Comparison of ENCODE assay signal across 29 cellular contexts in the genomic region with DNA sequence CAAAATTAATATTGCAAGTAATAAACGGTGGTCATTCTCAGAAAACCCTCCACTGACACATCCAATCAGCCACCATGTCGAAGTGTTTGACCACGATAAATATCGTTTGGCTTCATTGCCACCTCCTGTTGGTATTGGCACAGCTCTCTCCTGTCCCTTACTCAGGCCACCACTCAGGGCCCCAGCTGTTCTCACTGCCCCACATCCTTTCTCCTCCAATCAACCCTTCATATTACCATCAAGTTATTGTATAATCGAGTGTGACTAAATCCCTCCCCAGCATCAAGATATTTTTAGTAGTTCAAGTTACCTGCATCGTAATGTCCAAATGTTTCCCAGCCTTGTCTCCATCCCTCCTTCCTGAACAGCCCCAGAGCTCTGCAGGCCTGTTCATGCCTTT.
"Had no signal": no experiment of that assay in that cellular context is flagged by ENCODE, and none has a peak within 500 bp of the region (broad histone marks: within the 10 kb centered on the region; RNA-seq: fewer than 3 reads in every experiment).

No MANE protein-coding gene starts in this region.

- H3K9me3 ChIP-seq: body of pancreas, sigmoid colon, thoracic aorta, vagina had no signal

- H3K9me3 Mint-ChIP-seq: activated T-cell treated with anti-CD3 and anti-CD28 coated beads, Interleukin-2, amount 50 U/mL, for 24 hours; activated T-helper 17 cell treated with anti-CD3 and anti-CD28 coated beads, Interleukin-2, amount 50 U/mL, for 72 hours; dendritic cell treated with granulocyte-macrophage colony-stimulating factor and Interleukin-4, amounts not matched to agents 40 ng/mL and 50 ng/mL, for 4 days; immature natural killer cell had no signal

- H3K27me3 Mint-ChIP-seq: activated CD4-positive, alpha-beta T cell treated with anti-CD3 and anti-CD28 coated beads for 36 hours; activated T-cell treated with anti-CD3 and anti-CD28 coated beads, Interleukin-2, amount 50 U/mL, for 24 hours; type B pancreatic cell had no signal

- H3K4me1 ChIP-seq: body of pancreas had no signal

- H3K4me1 Mint-ChIP-seq: immature natural killer cell had no signal

- H3K36me3 Mint-ChIP-seq: WTC11 had no signal

- H3K27me3 ChIP-seq: body of pancreas, sigmoid colon, vagina had no signal

- H3K4me3 Mint-ChIP-seq: activated CD4-positive, alpha-beta T cell treated with anti-CD3 and anti-CD28 coated beads for 36 hours; activated T-cell treated with anti-CD3 and anti-CD28 coated beads, Interleukin-2, amount 50 U/mL, for 24 hours; dendritic cell treated with granulocyte-macrophage colony-stimulating factor and Interleukin-4, amounts not matched to agents 40 ng/mL and 50 ng/mL, for 4 days; immature natural killer cell; neural crest cell; type B pancreatic cell; WTC11 had no signal

- H3K27ac ChIP-seq: body of pancreas, sigmoid colon, thoracic aorta, vagina had no signal

- H3K4me3 ChIP-seq: body of pancreas, sigmoid colon, thoracic aorta, vagina had no signal

- H3K36me3 ChIP-seq: sigmoid colon, thoracic aorta, vagina had no signal

- DNase-seq: activated CD4-positive, alpha-beta T cell treated with anti-CD3 and anti-CD28 coated beads for 36 hours; activated CD4-positive, alpha-beta T cell treated with anti-CD3 and anti-CD28 coated beads, Interleukin-2, amount 50 U/mL, for 4 hours; activated CD8-positive, alpha-beta memory T cell treated with anti-CD3 and anti-CD28 coated beads for 24 hours; activated CD8-positive, alpha-beta memory T cell treated with anti-CD3 and anti-CD28 coated beads, Interleukin-2, amount 50 U/mL, for 4 hours; activated naive CD4-positive, alpha-beta T cell treated with Interleukin-2 at 50 U/mL for 16 hours; activated T-cell treated with anti-CD3 and anti-CD28 coated beads, Interleukin-2, amount 50 U/mL, for 24 hours; anterior cingulate cortex; body of pancreas; effector CD4-positive, alpha-beta T cell; erythroblast; foreskin fibroblast; immature natural killer cell; kidney glomerular epithelial cell; left ventricle myocardium superior; mammary epithelial cell; occipital lobe; posterior cingulate gyrus; sigmoid colon; stimulated activated CD4-positive, alpha-beta T cell treated with anti-CD3 and anti-CD28 coated beads, Interleukin-2, amount 100 ng/mL, for 48 hours; stimulated activated CD8-positive, alpha-beta memory T cell treated with anti-CD3 and anti-CD28 coated beads, Interleukin-4, amount 100 ng/mL, for 48 hours; stimulated activated naive CD4-positive, alpha-beta T cell treated with Interleukin-2 at 50 U/mL for 16 hours; T1000 had no signal

- H3K27ac Mint-ChIP-seq: activated CD4-positive, alpha-beta T cell treated with anti-CD3 and anti-CD28 coated beads for 36 hours; activated T-cell treated with anti-CD3 and anti-CD28 coated beads, Interleukin-2, amount 50 U/mL, for 24 hours; dendritic cell treated with granulocyte-macrophage colony-stimulating factor and Interleukin-4, amounts not matched to agents 40 ng/mL and 50 ng/mL, for 4 days; immature natural killer cell; type B pancreatic cell; WTC11 had no signal

- ATAC-seq: activated CD4-positive, alpha-beta T cell treated with anti-CD3 and anti-CD28 coated beads for 36 hours; activated T-helper 17 cell treated with anti-CD3 and anti-CD28 coated beads, Interleukin-2, amount 50 U/mL, for 72 hours; body of pancreas; left ventricle myocardium superior; WTC11 had no signal
